In the genomic region with DNA sequence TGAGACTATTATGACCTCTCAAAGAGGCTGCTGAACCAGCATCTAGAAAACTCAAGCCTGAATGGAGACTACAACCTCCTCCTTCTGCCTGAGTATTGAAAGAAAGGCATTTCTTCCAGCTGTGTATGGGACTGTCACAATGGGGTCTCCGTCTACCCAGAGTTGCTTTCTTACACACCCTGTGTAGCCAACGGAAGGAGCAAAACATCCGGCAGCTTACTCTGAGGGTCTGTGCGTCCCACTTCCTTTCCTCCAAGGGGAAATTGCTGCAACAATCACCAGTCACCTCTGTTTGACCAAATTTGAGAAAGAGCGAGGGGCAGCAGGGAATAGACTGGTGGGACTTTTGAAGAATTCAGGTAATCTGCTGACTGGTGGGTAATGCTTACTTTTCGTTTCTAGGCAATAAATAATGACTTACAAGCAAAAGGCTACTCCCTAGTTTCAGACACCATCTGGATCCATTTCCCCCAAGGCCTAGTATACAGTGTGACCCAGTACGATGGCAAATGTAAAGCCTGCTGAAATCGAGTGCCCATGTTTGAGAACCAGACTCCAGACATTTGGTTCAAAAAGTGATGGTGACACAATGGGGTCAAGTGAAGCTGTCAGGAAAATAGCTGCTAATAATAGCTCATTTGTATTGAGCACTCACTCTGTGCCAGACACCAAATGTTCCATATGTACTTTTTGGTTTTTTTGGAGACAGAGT, we compare ENCODE assay signal across 1 cellular context.
TF ChIP-seq lines count a peak whose summit lies in the region.

No MANE protein-coding gene starts in this region.

TF ChIP-seq in GM23338, 12 proteins besides CTCF, POLR2A, EP300 and RAD21 (continued from another document):
- TF ChIP-seq, protein P1, sequence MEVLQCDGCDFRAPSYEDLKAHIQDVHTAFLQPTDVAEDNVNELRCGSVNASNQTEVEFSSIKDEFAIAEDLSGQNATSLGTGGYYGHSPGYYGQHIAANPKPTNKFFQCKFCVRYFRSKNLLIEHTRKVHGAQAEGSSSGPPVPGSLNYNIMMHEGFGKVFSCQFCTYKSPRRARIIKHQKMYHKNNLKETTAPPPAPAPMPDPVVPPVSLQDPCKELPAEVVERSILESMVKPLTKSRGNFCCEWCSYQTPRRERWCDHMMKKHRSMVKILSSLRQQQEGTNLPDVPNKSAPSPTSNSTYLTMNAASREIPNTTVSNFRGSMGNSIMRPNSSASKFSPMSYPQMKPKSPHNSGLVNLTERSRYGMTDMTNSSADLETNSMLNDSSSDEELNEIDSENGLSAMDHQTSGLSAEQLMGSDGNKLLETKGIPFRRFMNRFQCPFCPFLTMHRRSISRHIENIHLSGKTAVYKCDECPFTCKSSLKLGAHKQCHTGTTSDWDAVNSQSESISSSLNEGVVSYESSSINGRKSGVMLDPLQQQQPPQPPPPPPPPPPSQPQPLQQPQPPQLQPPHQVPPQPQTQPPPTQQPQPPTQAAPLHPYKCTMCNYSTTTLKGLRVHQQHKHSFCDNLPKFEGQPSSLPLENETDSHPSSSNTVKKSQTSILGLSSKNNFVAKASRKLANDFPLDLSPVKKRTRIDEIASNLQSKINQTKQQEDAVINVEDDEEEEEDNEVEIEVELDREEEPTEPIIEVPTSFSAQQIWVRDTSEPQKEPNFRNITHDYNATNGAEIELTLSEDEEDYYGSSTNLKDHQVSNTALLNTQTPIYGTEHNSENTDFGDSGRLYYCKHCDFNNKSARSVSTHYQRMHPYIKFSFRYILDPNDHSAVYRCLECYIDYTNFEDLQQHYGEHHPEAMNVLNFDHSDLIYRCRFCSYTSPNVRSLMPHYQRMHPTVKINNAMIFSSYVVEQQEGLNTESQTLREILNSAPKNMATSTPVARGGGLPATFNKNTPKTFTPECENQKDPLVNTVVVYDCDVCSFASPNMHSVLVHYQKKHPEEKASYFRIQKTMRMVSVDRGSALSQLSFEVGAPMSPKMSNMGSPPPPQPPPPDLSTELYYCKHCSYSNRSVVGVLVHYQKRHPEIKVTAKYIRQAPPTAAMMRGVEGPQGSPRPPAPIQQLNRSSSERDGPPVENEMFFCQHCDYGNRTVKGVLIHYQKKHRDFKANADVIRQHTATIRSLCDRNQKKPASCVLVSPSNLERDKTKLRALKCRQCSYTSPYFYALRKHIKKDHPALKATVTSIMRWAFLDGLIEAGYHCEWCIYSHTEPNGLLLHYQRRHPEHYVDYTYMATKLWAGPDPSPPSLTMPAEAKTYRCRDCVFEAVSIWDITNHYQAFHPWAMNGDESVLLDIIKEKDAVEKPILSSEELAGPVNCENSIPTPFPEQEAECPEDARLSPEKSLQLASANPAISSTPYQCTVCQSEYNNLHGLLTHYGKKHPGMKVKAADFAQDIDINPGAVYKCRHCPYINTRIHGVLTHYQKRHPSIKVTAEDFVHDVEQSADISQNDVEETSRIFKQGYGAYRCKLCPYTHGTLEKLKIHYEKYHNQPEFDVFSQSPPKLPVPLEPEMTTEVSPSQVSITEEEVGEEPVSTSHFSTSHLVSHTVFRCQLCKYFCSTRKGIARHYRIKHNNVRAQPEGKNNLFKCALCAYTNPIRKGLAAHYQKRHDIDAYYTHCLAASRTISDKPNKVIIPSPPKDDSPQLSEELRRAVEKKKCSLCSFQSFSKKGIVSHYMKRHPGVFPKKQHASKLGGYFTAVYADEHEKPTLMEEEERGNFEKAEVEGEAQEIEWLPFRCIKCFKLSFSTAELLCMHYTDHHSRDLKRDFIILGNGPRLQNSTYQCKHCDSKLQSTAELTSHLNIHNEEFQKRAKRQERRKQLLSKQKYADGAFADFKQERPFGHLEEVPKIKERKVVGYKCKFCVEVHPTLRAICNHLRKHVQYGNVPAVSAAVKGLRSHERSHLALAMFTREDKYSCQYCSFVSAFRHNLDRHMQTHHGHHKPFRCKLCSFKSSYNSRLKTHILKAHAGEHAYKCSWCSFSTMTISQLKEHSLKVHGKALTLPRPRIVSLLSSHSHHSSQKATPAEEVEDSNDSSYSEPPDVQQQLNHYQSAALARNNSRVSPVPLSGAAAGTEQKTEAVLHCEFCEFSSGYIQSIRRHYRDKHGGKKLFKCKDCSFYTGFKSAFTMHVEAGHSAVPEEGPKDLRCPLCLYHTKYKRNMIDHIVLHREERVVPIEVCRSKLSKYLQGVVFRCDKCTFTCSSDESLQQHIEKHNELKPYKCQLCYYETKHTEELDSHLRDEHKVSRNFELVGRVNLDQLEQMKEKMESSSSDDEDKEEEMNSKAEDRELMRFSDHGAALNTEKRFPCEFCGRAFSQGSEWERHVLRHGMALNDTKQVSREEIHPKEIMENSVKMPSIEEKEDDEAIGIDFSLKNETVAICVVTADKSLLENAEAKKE (CRISPR knock-in tag; IDR thresholded peaks at IDR 0.05): no peak
- TF ChIP-seq POLR2AphosphoS5 (IDR thresholded peaks at IDR 0.05; ENCODE audit: low read depth): no peak
